ENCODE assay signal across 1 cellular context in the genomic region with DNA sequence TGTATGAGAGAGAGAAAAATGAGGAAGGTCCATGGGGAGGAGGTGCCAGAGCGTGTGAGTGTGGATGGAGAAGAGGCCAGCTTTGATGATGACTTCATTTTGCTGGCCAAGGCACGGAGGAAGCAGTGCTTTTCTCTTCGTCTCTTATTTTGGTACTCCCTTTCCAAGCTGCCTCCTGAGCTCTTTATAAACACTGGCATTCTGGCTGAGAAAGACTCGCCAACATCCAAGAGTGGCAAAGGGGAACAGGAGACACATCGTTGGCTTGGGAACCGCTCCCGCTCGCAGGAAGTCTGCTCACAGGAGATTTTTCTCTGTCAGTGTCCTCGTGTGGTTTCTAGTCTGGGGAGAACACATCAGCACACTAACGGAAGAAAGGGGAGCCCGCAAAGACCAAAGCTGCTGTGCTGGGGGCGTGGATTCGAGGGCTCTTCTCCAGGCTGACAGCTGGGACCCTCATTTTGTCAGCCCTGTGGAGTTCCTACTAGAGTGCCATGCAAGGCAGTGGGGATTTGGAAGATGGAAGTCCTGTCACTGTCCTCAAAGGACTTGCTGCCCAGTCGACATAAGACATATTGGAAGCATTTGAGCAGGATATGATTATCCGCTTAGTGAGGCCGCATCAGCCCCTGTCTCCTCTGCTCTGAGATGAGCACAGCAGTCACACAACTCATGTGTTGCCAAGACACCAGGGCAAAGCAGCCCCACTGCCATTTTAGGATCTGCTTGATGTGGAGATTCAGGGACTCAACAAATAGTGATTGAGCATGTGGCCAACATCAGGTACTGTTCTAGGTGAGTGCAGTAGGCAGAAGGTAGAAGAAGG.
TF ChIP-seq lines count a peak whose summit lies in the region.

No MANE protein-coding gene starts in this region.

TF ChIP-seq in SK-N-SH, 30 proteins besides CTCF, POLR2A, EP300 and RAD21 (continued from another document):
- TF ChIP-seq, protein P1, sequence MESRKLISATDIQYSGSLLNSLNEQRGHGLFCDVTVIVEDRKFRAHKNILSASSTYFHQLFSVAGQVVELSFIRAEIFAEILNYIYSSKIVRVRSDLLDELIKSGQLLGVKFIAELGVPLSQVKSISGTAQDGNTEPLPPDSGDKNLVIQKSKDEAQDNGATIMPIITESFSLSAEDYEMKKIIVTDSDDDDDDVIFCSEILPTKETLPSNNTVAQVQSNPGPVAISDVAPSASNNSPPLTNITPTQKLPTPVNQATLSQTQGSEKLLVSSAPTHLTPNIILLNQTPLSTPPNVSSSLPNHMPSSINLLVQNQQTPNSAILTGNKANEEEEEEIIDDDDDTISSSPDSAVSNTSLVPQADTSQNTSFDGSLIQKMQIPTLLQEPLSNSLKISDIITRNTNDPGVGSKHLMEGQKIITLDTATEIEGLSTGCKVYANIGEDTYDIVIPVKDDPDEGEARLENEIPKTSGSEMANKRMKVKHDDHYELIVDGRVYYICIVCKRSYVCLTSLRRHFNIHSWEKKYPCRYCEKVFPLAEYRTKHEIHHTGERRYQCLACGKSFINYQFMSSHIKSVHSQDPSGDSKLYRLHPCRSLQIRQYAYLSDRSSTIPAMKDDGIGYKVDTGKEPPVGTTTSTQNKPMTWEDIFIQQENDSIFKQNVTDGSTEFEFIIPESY (IDR thresholded peaks at IDR 0.05; ENCODE audit: borderline replicate concordance, low read depth): no peak
- TF ChIP-seq MEF2A (IDR thresholded peaks at IDR 0.05; ENCODE audit: borderline replicate concordance, low read depth): no peak
- TF ChIP-seq, protein P2, sequence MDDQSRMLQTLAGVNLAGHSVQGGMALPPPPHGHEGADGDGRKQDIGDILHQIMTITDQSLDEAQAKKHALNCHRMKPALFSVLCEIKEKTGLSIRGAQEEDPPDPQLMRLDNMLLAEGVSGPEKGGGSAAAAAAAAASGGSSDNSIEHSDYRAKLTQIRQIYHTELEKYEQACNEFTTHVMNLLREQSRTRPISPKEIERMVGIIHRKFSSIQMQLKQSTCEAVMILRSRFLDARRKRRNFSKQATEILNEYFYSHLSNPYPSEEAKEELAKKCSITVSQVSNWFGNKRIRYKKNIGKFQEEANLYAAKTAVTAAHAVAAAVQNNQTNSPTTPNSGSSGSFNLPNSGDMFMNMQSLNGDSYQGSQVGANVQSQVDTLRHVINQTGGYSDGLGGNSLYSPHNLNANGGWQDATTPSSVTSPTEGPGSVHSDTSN (IDR thresholded peaks at IDR 0.05): no peak
- TF ChIP-seq NRF1 (IDR thresholded peaks at IDR 0.05; ENCODE audit: low read depth, low read length): no peak
- TF ChIP-seq RFX5 (IDR thresholded peaks at IDR 0.05; ENCODE audit: low read length): no peak
- TF ChIP-seq, protein P3, sequence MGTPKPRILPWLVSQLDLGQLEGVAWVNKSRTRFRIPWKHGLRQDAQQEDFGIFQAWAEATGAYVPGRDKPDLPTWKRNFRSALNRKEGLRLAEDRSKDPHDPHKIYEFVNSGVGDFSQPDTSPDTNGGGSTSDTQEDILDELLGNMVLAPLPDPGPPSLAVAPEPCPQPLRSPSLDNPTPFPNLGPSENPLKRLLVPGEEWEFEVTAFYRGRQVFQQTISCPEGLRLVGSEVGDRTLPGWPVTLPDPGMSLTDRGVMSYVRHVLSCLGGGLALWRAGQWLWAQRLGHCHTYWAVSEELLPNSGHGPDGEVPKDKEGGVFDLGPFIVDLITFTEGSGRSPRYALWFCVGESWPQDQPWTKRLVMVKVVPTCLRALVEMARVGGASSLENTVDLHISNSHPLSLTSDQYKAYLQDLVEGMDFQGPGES (IDR thresholded peaks at IDR 0.05; ENCODE audit: low read depth, low read length): no peak
- no peak for TF ChIP-seq JUND (IDR thresholded peaks at IDR 0.05)
- no peak for TF ChIP-seq POLR2AphosphoS5 (IDR thresholded peaks at IDR 0.05; ENCODE audit: low read depth, low read length)
- no peak for TF ChIP-seq EZH2phosphoT487 (IDR thresholded peaks at IDR 0.05; ENCODE audit: borderline replicate concordance, low read depth)
TF ChIP-seq in SK-N-SH: peak in this region for 0.
